ENCODE assay signal across 29 cellular contexts in genomic region chr22:27674524-27674923, GRCh38.
"Had no signal": no experiment of that assay in that cellular context is flagged by ENCODE, and none has a peak within 500 bp of the region (broad histone marks: within the 10 kb centered on the region; RNA-seq: fewer than 3 reads in every experiment).

No MANE protein-coding gene starts in this region.

- H3K4me3 Mint-ChIP-seq: activated naive CD4-positive, alpha-beta T cell treated with anti-CD3 and anti-CD28 coated beads for 36 hours; activated naive CD8-positive, alpha-beta T cell treated with anti-CD3 and anti-CD28 coated beads for 36 hours; activated T-helper 1 cell treated with anti-CD3 and anti-CD28 coated beads, Interleukin-12 subunit alpha, Interleukin-12 subunit beta, Interleukin-2, Interleukin-4 antibody, amounts not matched to agents 30 ng/mL and 10 ng/mL and 1 ng/mL, durations not matched to agents 14 hours and 24 hours and 36 hours; natural killer cell; stimulated activated memory B cell treated with anti-CD40 and anti-IgM and Interleukin-4, amounts not matched to agents 10 μg/mL and 1 μg/mL and 100 μg/mL, for 72 hours; stimulated activated naive CD8-positive, alpha-beta T cell treated with anti-CD3 and anti-CD28 coated beads, Interleukin-15, amount 100 ng/mL, for 72 hours had no signal

- H3K9me3 Mint-ChIP-seq: activated naive CD4-positive, alpha-beta T cell treated with anti-CD3 and anti-CD28 coated beads for 36 hours; activated naive CD8-positive, alpha-beta T cell treated with anti-CD3 and anti-CD28 coated beads for 36 hours; activated T-helper 1 cell treated with anti-CD3 and anti-CD28 coated beads, Interleukin-12 subunit alpha, Interleukin-12 subunit beta, Interleukin-2, Interleukin-4 antibody, amounts not matched to agents 30 ng/mL and 10 ng/mL and 1 ng/mL, durations not matched to agents 14 hours and 24 hours and 36 hours; natural killer cell; stimulated activated memory B cell treated with anti-CD40 and anti-IgM and Interleukin-4, amounts not matched to agents 10 μg/mL and 1 μg/mL and 100 μg/mL, for 72 hours; stimulated activated naive CD8-positive, alpha-beta T cell treated with anti-CD3 and anti-CD28 coated beads, Interleukin-15, amount 100 ng/mL, for 72 hours had no signal

- H3K36me3 ChIP-seq: adrenal gland, ascending aorta, brain microvascular endothelial cell, esophagus muscularis mucosa, heart right ventricle, left lung, lower lobe of right lung, tibial artery, upper lobe of right lung had no signal

- H3K27ac Mint-ChIP-seq: activated naive CD4-positive, alpha-beta T cell treated with anti-CD3 and anti-CD28 coated beads for 36 hours; activated naive CD8-positive, alpha-beta T cell treated with anti-CD3 and anti-CD28 coated beads for 36 hours; activated T-helper 1 cell treated with anti-CD3 and anti-CD28 coated beads, Interleukin-12 subunit alpha, Interleukin-12 subunit beta, Interleukin-2, Interleukin-4 antibody, amounts not matched to agents 30 ng/mL and 10 ng/mL and 1 ng/mL, durations not matched to agents 14 hours and 24 hours and 36 hours; natural killer cell; stimulated activated memory B cell treated with anti-CD40 and anti-IgM and Interleukin-4, amounts not matched to agents 10 μg/mL and 1 μg/mL and 100 μg/mL, for 72 hours had no signal

- H3K4me3 ChIP-seq: adrenal gland, ascending aorta, esophagus muscularis mucosa, heart right ventricle, left lung, lower lobe of right lung, tibial artery, upper lobe of right lung had no signal

- H3K36me3 Mint-ChIP-seq: activated naive CD8-positive, alpha-beta T cell treated with anti-CD3 and anti-CD28 coated beads for 36 hours; natural killer cell; stimulated activated memory B cell treated with anti-CD40 and anti-IgM and Interleukin-4, amounts not matched to agents 10 μg/mL and 1 μg/mL and 100 μg/mL, for 72 hours had no signal

- H3K4me1 Mint-ChIP-seq: activated naive CD8-positive, alpha-beta T cell treated with anti-CD3 and anti-CD28 coated beads for 36 hours; stimulated activated memory B cell treated with anti-CD40 and anti-IgM and Interleukin-4, amounts not matched to agents 10 μg/mL and 1 μg/mL and 100 μg/mL, for 72 hours; stimulated activated naive CD8-positive, alpha-beta T cell treated with anti-CD3 and anti-CD28 coated beads, Interleukin-15, amount 100 ng/mL, for 72 hours had no signal

- DNase-seq: activated CD4-positive, alpha-beta T cell treated with anti-CD3 and anti-CD28 coated beads for 48 hours; activated CD4-positive, alpha-beta T cell treated with anti-CD3 and anti-CD28 coated beads, Interleukin-2, amount 50 U/mL, for 48 hours; activated CD8-positive, alpha-beta memory T cell treated with anti-CD3 and anti-CD28 coated beads, Interleukin-2, amount 50 U/mL, for 4 hours; activated effector memory CD4-positive, alpha-beta T cell treated with anti-CD3 and anti-CD28 coated beads, Interleukin-2, amount 50 U/mL, for 16 hours; activated naive CD4-positive, alpha-beta T cell treated with anti-CD3 and anti-CD28 coated beads for 36 hours; activated naive CD8-positive, alpha-beta T cell treated with anti-CD3 and anti-CD28 coated beads for 36 hours; activated T-cell treated with anti-CD3 and anti-CD28 coated beads, Interleukin-2, amount 50 U/mL, for 1 hour; brain microvascular endothelial cell; cortex of kidney; foreskin keratinocyte; heart right ventricle; left lung; lower lobe of right lung; mesenchymal stem cell; natural killer cell; small intestine; stimulated activated CD4-positive, alpha-beta T cell treated with anti-CD3 and anti-CD28 coated beads, Interleukin-1b, Interleukin-23, amount 100 ng/mL, for 48 hours; stimulated activated CD4-positive, alpha-beta T cell treated with anti-CD3 and anti-CD28 coated beads, Interleukin-4, amount 100 ng/mL, for 4 hours; stimulated activated CD8-positive, alpha-beta memory T cell treated with anti-CD3 and anti-CD28 coated beads, Interleukin-4, amount 100 ng/mL, for 48 hours; stimulated activated naive CD8-positive, alpha-beta T cell treated with anti-CD3 and anti-CD28 coated beads, Interleukin-15, amount 100 ng/mL, for 72 hours; T-helper 1 cell; tibial artery; upper lobe of right lung had no signal

- H3K4me1 ChIP-seq: foreskin keratinocyte, upper lobe of right lung had no signal

- H3K9me3 ChIP-seq: adrenal gland, ascending aorta, left lung, lower lobe of right lung, upper lobe of right lung had no signal

- H3K27me3 ChIP-seq: adrenal gland, ascending aorta, brain microvascular endothelial cell, esophagus muscularis mucosa, heart right ventricle, tibial artery, upper lobe of right lung had no signal

- ATAC-seq: foreskin keratinocyte; heart right ventricle; left lung; lower lobe of right lung; natural killer cell; sciatic nerve; stimulated activated memory B cell treated with anti-CD40 and anti-IgM and Interleukin-4, amounts not matched to agents 10 μg/mL and 1 μg/mL and 100 μg/mL, for 72 hours; stimulated activated naive CD8-positive, alpha-beta T cell treated with anti-CD3 and anti-CD28 coated beads, Interleukin-15, amount 100 ng/mL, for 72 hours; upper lobe of right lung had no signal

- H3K27ac ChIP-seq: adrenal gland, ascending aorta, brain microvascular endothelial cell, esophagus muscularis mucosa, foreskin keratinocyte, left lung, lower lobe of right lung, upper lobe of right lung had no signal
